In genomic region chr5:4981612-4982011, GRCh38 we compare ENCODE assay signal across 27 cellular contexts.
"Had no signal": no experiment of that assay in that cellular context is flagged by ENCODE, and none has a peak within 500 bp of the region (broad histone marks: within the 10 kb centered on the region; RNA-seq: fewer than 3 reads in every experiment).

No MANE protein-coding gene starts in this region.

- DNase-seq: stimulated activated CD4-positive, alpha-beta T cell treated with anti-CD3 and anti-CD28 coated beads, Interleukin-2, amount 100 ng/mL, for 48 hours; stimulated activated CD4-positive, alpha-beta T cell treated with anti-CD3 and anti-CD28 coated beads, Interleukin-4, amount 100 ng/mL, for 1 hour; stimulated activated CD4-positive, alpha-beta T cell treated with anti-CD3 and anti-CD28 coated beads, Interleukin-4, amount 100 ng/mL, for 24 hours; stimulated activated CD4-positive, alpha-beta T cell treated with anti-CD3 and anti-CD28 coated beads, Interleukin-4, amount 100 ng/mL, for 4 hours; stimulated activated CD8-positive, alpha-beta memory T cell treated with anti-CD3 and anti-CD28 coated beads, Interleukin-4, amount 100 ng/mL, for 48 hours; stimulated activated naive B cell treated with anti-CD40 and anti-IgM and Interleukin-4, amounts not matched to agents 10 μg/mL and 1 μg/mL and 100 μg/mL, for 72 hours; stimulated activated naive CD4-positive, alpha-beta T cell; stimulated activated naive CD4-positive, alpha-beta T cell treated with Interleukin-2 at 50 U/mL for 16 hours; stimulated activated naive CD8-positive, alpha-beta T cell treated with anti-CD3 and anti-CD28 coated beads, Interleukin-15, amount 100 ng/mL, for 72 hours; stimulated activated naive CD8-positive, alpha-beta T cell treated with anti-CD3 and anti-CD28 coated beads, Interleukin-15, Interleukin-2, amounts not matched to agents 100 U/mL and 50 U/mL, for 24 hours; stomach; substantia nigra; testis; thyroid gland; tibial artery; transverse colon; trophoblast cell; upper lobe of left lung; upper lobe of right lung; uterus had no signal

- H3K4me1 ChIP-seq: stomach, suprapubic skin, testis, thyroid gland, tibial artery, transverse colon, upper lobe of left lung, upper lobe of right lung, uterus, vagina had no signal

- H3K36me3 ChIP-seq: stomach, suprapubic skin, thoracic aorta, thyroid gland, tibial artery, tibial nerve, transverse colon, upper lobe of left lung, upper lobe of right lung, uterus, vagina had no signal

- H3K9me3 ChIP-seq: stomach, suprapubic skin, testis, thoracic aorta, thyroid gland, tibial artery, tibial nerve, transverse colon, upper lobe of left lung, upper lobe of right lung, uterus, vagina had no signal

- H3K4me3 ChIP-seq: stomach, suprapubic skin, testis, thoracic aorta, thyroid gland, tibial artery, tibial nerve, transverse colon, upper lobe of left lung, upper lobe of right lung, uterus, vagina had no signal

- H3K27ac ChIP-seq: stomach, suprapubic skin, testis, thoracic aorta, thyroid gland, tibial artery, tibial nerve, transverse colon, upper lobe of left lung, upper lobe of right lung, uterus, vagina had no signal

- FAIRE-seq: urothelium cell line had no signal

- ATAC-seq: stimulated activated effector memory CD8-positive, alpha-beta T cell treated with anti-CD3 and anti-CD28 coated beads, Interleukin-12 subunit alpha, Interleukin-12 subunit beta, amount 100 ng/mL, for 72 hours; stimulated activated memory B cell treated with anti-CD40 and anti-IgM and Interleukin-4, amounts not matched to agents 10 μg/mL and 1 μg/mL and 100 μg/mL, for 72 hours; stimulated activated naive B cell treated with anti-CD40 and anti-IgM and Interleukin-4, amounts not matched to agents 10 μg/mL and 1 μg/mL and 100 μg/mL, for 72 hours; stimulated activated naive CD8-positive, alpha-beta T cell treated with anti-CD3 and anti-CD28 coated beads, Interleukin-15, amount 100 ng/mL, for 72 hours; stimulated activated naive CD8-positive, alpha-beta T cell treated with anti-CD3 and anti-CD28 coated beads, Interleukin-15, Interleukin-2, amounts not matched to agents 100 U/mL and 50 U/mL, for 24 hours; upper lobe of right lung had no signal
